Comparison of ENCODE assay signal across 10 cellular contexts in the genomic region with DNA sequence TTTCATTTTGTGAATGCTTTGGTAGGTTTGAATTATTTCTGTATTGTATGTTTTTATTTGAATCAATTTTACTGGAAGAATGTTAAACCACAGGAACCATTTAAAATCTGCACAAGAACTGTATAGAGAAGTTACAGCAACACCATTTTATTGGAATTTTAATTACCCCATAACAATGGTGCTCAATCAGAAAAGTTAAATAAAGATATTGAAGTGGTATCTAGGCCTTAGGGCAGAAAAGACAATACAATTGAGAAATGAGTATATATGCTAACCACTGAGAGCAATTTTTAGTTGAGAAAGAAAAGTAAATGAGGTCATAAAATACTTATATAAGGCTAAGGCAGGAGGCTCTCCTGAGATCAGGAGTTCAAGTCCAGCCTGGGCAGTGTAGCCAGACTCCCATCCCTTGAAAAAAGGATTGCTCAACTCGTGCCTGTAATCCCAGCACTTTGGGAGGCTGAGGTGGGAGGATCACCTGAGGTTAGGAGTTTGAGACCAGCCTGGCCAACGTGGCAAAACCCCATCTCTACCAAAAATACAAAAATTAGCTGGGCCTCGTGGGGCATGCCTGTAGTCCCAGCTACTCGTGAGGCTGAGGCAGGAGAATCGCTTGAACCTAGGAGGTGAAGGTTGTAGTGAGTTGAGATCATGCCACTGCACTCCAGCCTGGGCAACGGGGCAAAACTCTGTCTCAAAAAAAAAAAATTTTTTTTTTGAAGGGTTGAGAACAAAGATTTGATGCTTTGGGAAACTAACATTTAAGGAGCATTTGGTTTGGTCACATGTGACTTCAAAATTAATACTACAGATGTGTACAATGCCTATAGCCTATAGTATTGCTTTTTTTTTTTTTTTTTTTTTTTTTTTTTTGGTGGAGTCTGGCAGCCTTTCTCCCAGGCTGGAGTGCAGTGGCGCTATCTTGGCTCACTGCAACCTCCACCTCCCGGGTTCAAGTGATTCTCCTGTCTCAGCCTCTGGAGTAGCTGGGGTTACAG. TPM values are rescaled to one million over a fixed set of nuclear protein-coding genes. Genes with fewer than 3 reads are reported as not detected.
DNase-seq lines count a peak whose midpoint lies in the region; ATAC-seq and TF ChIP-seq lines count a peak whose summit lies in the region.
"Had no signal": no experiment of that assay in that cellular context is flagged by ENCODE, and none has a peak within 500 bp of the region (broad histone marks: within the 10 kb centered on the region; RNA-seq: fewer than 3 reads in every experiment).

No MANE protein-coding gene starts in this region.

- H3K9me3 Mint-ChIP-seq in Caco-2 (ENCODE audit: unreplicated experiment) (no peaks in the 10 kb centered on the region), IgD-negative memory B cell (no peaks in the 10 kb centered on the region), natural killer cell (no peaks in the 10 kb centered on the region)
- no peaks in the 10 kb centered on the region for H3K9me3 Mint-ChIP-seq in activated naive CD4-positive, alpha-beta T cell treated with anti-CD3 and anti-CD28 coated beads, Interleukin-2, amount 50 U/mL, for 24 hours

- intact Hi-C loops in Caco-2 (cut with micrococcal nuclease; ENCODE audit: unreplicated experiment) (no loop called here), natural killer cell (cut with micrococcal nuclease) (no loop called here)

- H3K36me3 Mint-ChIP-seq in Caco-2 (ENCODE audit: insufficient read depth, unreplicated experiment) (peaks cover 33% of the 10 kb centered on the region), IgD-negative memory B cell (peaks cover 1% of the 10 kb centered on the region), natural killer cell (no peaks in the 10 kb centered on the region)
- peaks cover 3% of the 10 kb centered on the region for H3K36me3 Mint-ChIP-seq in activated naive CD4-positive, alpha-beta T cell treated with anti-CD3 and anti-CD28 coated beads, Interleukin-2, amount 50 U/mL, for 24 hours

- DNase-seq in Caco-2 (no peak), natural killer cell (no peak), midbrain (lab: John Stamatoyannopoulos, UW) (no peak), DMS 273 treated with DMSO at 0.1 percent for 48 hours (lab: John Stamatoyannopoulos, UW) (no peak), cerebellum (ENCODE audit: low spot score) (no peak), AG08396 (ENCODE audit: low spot score) (no peak)
- DNase-seq: anterior cingulate cortex; stimulated activated CD4-positive, alpha-beta T cell treated with anti-CD3 and anti-CD28 coated beads, Interleukin-4, amount 100 ng/mL, for 24 hours had no signal

- peak overlapping the region; percentile 91; the same call in 1 of the 2 replicates for H3K4me3 ChIP-seq in Caco-2 (ENCODE audit: low read depth, low read length)

- H3K27me3 ChIP-seq in Caco-2 (replicated peaks; ENCODE audit: control insufficient read depth, insufficient read depth, low read length) = no peaks in the 10 kb centered on the region

- no peaks in the 10 kb centered on the region; the same call in 1 of the 2 replicates for H3K36me3 ChIP-seq in Caco-2 (ENCODE audit: control insufficient read depth, insufficient read depth, low read length)

- H3K4me1 Mint-ChIP-seq in Caco-2 (ENCODE audit: low read depth, unreplicated experiment) = peaks cover 24% of the 10 kb centered on the region
- H3K4me1 Mint-ChIP-seq in IgD-negative memory B cell = peaks cover 29 to 39% (median 38%) of the 10 kb centered on the region in 3 donors
- H3K4me1 Mint-ChIP-seq in activated naive CD4-positive, alpha-beta T cell treated with anti-CD3 and anti-CD28 coated beads, Interleukin-2, amount 50 U/mL, for 24 hours = peaks cover 55% of the 10 kb centered on the region
- peaks cover 56 to 57% of the 10 kb centered on the region in 2 donors for H3K4me1 Mint-ChIP-seq in natural killer cell

- H3K4me3 Mint-ChIP-seq in Caco-2 (ENCODE audit: unreplicated experiment) (peak overlapping the region; percentile 84), IgD-negative memory B cell (peak overlapping the region; percentile 10 to 98 (median 58)), natural killer cell (peak overlapping the region; percentile 67)
- peak overlapping the region; percentile 95 for H3K4me3 Mint-ChIP-seq in activated naive CD4-positive, alpha-beta T cell treated with anti-CD3 and anti-CD28 coated beads, Interleukin-2, amount 50 U/mL, for 24 hours

- TF ChIP-seq CTCF in Caco-2 (IDR thresholded peaks at IDR 0.05; ENCODE audit: insufficient read depth in 1 of 2, low read depth in 1 of 2, low read length in 1 of 2, severe bottlenecking in 1 of 2, unreplicated experiment in 1 of 2) (no peak), natural killer cell (IDR thresholded peaks at IDR 0.05) (no peak)

- peaks cover 15% of the 10 kb centered on the region for H3K4me1 ChIP-seq in Caco-2

- H3K27me3 Mint-ChIP-seq in Caco-2 (ENCODE audit: insufficient read depth, unreplicated experiment) (no peaks in the 10 kb centered on the region), IgD-negative memory B cell (no peaks in the 10 kb centered on the region), natural killer cell (ENCODE audit: low read depth in 2 of 2) (no peaks in the 10 kb centered on the region)
- H3K27me3 Mint-ChIP-seq in activated naive CD4-positive, alpha-beta T cell treated with anti-CD3 and anti-CD28 coated beads, Interleukin-2, amount 50 U/mL, for 24 hours = no peaks in the 10 kb centered on the region

- POLR2A ChIA-PET in Caco-2 (lab: Charles Lee) = interaction anchor here (0.7 kb wide), 1 partner anchor 204 kb away, joined by 5 read pairs; no protein-coding TSS in a partner anchor

- BruUV-seq in Caco-2 (replicated peaks; lab: Mats Ljungman, UMichigan) = TSS peak; percentile 36

- no peak overlapping the region for H3K27ac Mint-ChIP-seq in Caco-2 (ENCODE audit: unreplicated experiment)
- H3K27ac Mint-ChIP-seq in IgD-negative memory B cell = peak overlapping the region; percentile 61 to 79 (median 74)
- peak overlapping the region; percentile 82 for H3K27ac Mint-ChIP-seq in activated naive CD4-positive, alpha-beta T cell treated with anti-CD3 and anti-CD28 coated beads, Interleukin-2, amount 50 U/mL, for 24 hours
- peak overlapping the region; percentile 95 to 96 for H3K27ac Mint-ChIP-seq in natural killer cell

- H3K9me3 ChIP-seq in Caco-2 = no peaks in the 10 kb centered on the region

- no peak for ATAC-seq in natural killer cell

- CTCF ChIA-PET in Caco-2 (lab: Charles Lee) = no interaction called here

RNA-seq across cellular contexts. Expression of gene FOXN2, which starts 2.6 kb away (rescaled TPM):
- total RNA-seq in Caco-2 (2022) (31.9 and 32.3 TPM in 2 replicates), natural killer cell (10 to 100 TPM; 58.6 to 71.6 (median 65.9) TPM), cerebellum (48.8 TPM)
- 42.4 TPM for polyA plus RNA-seq in IgD-negative memory B cell
